ENCODE assay signal across 1 cellular context in genomic region chr6:110781522-110782200, GRCh38.
TF ChIP-seq lines count a peak whose summit lies in the region.

No MANE protein-coding gene starts in this region.

TF ChIP-seq in HepG2, 621 proteins besides CTCF, POLR2A, EP300 and RAD21:
- TF ChIP-seq SIN3B (IDR thresholded peaks at IDR 0.05; ENCODE audit: low read length) (no peak), CREBL2 (CRISPR knock-in tag; IDR thresholded peaks at IDR 0.05; ENCODE audit: borderline replicate concordance) (no peak), TEF (CRISPR knock-in tag; IDR thresholded peaks at IDR 0.05) (no peak), GATAD2A (CRISPR knock-in tag; IDR thresholded peaks at IDR 0.05) (no peak), ZNF260 (CRISPR knock-in tag; IDR thresholded peaks at IDR 0.05; ENCODE audit: borderline replicate concordance, low read depth) (no peak), CREB3 (CRISPR knock-in tag; IDR thresholded peaks at IDR 0.05) (no peak), SOX5 (CRISPR knock-in tag; IDR thresholded peaks at IDR 0.05; ENCODE audit: borderline replicate concordance) (no peak), HNRNPH1 (optimal IDR thresholded peaks at IDR 0.05; ENCODE audit: low read depth, low read length) (no peak)
- TF ChIP-seq, protein P1, sequence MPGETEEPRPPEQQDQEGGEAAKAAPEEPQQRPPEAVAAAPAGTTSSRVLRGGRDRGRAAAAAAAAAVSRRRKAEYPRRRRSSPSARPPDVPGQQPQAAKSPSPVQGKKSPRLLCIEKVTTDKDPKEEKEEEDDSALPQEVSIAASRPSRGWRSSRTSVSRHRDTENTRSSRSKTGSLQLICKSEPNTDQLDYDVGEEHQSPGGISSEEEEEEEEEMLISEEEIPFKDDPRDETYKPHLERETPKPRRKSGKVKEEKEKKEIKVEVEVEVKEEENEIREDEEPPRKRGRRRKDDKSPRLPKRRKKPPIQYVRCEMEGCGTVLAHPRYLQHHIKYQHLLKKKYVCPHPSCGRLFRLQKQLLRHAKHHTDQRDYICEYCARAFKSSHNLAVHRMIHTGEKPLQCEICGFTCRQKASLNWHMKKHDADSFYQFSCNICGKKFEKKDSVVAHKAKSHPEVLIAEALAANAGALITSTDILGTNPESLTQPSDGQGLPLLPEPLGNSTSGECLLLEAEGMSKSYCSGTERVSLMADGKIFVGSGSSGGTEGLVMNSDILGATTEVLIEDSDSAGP (CRISPR knock-in tag; IDR thresholded peaks at IDR 0.05; ENCODE audit: borderline replicate concordance) = no peak
TF ChIP-seq in HepG2: peak in this region for 0.
